ENCODE assay signal across 3 cellular contexts in genomic region chr2:109419171-109419756, GRCh38.
TF ChIP-seq lines count a peak whose summit lies in the region.

No MANE protein-coding gene starts in this region.

TF ChIP-seq in SK-N-SH, 30 proteins besides CTCF, POLR2A, EP300 and RAD21:
- TF ChIP-seq POLR2AphosphoS5 (IDR thresholded peaks at IDR 0.05; ENCODE audit: low read depth, low read length) (no peak), TEAD4 (IDR thresholded peaks at IDR 0.05; ENCODE audit: borderline replicate concordance, insufficient read depth) (no peak), RFX5 (IDR thresholded peaks at IDR 0.05; ENCODE audit: low read length) (no peak), GABPA (IDR thresholded peaks at IDR 0.05; ENCODE audit: low read depth) (no peak), NRF1 (IDR thresholded peaks at IDR 0.05; ENCODE audit: low read depth, low read length) (no peak), PBX3 (IDR thresholded peaks at IDR 0.05) (no peak), RCOR1 (IDR thresholded peaks at IDR 0.05; ENCODE audit: low read length) (no peak), MEF2A (IDR thresholded peaks at IDR 0.05; ENCODE audit: borderline replicate concordance, low read depth) (no peak), USF2 (IDR thresholded peaks at IDR 0.05; ENCODE audit: borderline replicate concordance, low read depth, low read length) (no peak), RXRA (IDR thresholded peaks at IDR 0.05; ENCODE audit: borderline replicate concordance, low read depth) (no peak), ELF1 (IDR thresholded peaks at IDR 0.05) (no peak), CHD2 (IDR thresholded peaks at IDR 0.05; ENCODE audit: low read length, partially characterized antibody) (no peak)

TF ChIP-seq in SK-N-SH treated with all-trans-retinoic acid at 6 μM for 48 hours, 23 proteins besides CTCF, POLR2A, EP300 and RAD21 (continues in another document):
- TF ChIP-seq OSR1 (CRISPR knock-in tag; IDR thresholded peaks at IDR 0.05) (no peak), CREB5 (CRISPR knock-in tag; IDR thresholded peaks at IDR 0.05; ENCODE audit: low read depth) (no peak), CSRNP3 (CRISPR knock-in tag; IDR thresholded peaks at IDR 0.05) (no peak), ZNF70 (CRISPR knock-in tag; IDR thresholded peaks at IDR 0.05) (no peak), ISL1 (CRISPR knock-in tag; IDR thresholded peaks at IDR 0.05) (no peak), GLIS3 (CRISPR knock-in tag; IDR thresholded peaks at IDR 0.05) (no peak), TCF4 (CRISPR knock-in tag; IDR thresholded peaks at IDR 0.05; ENCODE audit: borderline replicate concordance) (no peak), RARB (CRISPR knock-in tag; IDR thresholded peaks at IDR 0.05) (no peak), PATZ1 (CRISPR knock-in tag; IDR thresholded peaks at IDR 0.05; ENCODE audit: borderline replicate concordance) (no peak), TOX (CRISPR knock-in tag; IDR thresholded peaks at IDR 0.05; ENCODE audit: borderline replicate concordance) (no peak), ZC3H10 (CRISPR knock-in tag; IDR thresholded peaks at IDR 0.05) (no peak), SNAI2 (CRISPR knock-in tag; IDR thresholded peaks at IDR 0.05) (no peak), ESRRG (CRISPR knock-in tag; IDR thresholded peaks at IDR 0.05) (no peak), ZFP30 (CRISPR knock-in tag; IDR thresholded peaks at IDR 0.05) (no peak), ARNTL (CRISPR knock-in tag; IDR thresholded peaks at IDR 0.05; ENCODE audit: borderline replicate concordance, low read depth) (no peak), PPARA (CRISPR knock-in tag; IDR thresholded peaks at IDR 0.05; ENCODE audit: borderline replicate concordance) (no peak)
- TF ChIP-seq, protein P1, sequence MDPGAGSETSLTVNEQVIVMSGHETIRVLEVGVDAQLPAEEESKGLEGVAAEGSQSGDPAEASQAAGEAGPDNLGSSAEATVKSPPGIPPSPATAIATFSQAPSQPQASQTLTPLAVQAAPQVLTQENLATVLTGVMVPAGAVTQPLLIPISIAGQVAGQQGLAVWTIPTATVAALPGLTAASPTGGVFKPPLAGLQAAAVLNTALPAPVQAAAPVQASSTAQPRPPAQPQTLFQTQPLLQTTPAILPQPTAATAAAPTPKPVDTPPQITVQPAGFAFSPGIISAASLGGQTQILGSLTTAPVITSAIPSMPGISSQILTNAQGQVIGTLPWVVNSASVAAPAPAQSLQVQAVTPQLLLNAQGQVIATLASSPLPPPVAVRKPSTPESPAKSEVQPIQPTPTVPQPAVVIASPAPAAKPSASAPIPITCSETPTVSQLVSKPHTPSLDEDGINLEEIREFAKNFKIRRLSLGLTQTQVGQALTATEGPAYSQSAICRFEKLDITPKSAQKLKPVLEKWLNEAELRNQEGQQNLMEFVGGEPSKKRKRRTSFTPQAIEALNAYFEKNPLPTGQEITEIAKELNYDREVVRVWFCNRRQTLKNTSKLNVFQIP (CRISPR knock-in tag; IDR thresholded peaks at IDR 0.05; ENCODE audit: borderline replicate concordance, low read depth), result no peak

TF ChIP-seq in H1, 55 proteins besides CTCF, POLR2A, EP300 and RAD21:
- no peak for TF ChIP-seq BCL11A (IDR thresholded peaks at IDR 0.05; ENCODE audit: low read depth in 2 of 2, low read length in 2 of 2)
- TF ChIP-seq TCF12 (IDR thresholded peaks at IDR 0.05; ENCODE audit: low read depth, low read length), result no peak
- TF ChIP-seq ZNF274 (IDR thresholded peaks at IDR 0.05; ENCODE audit: borderline replicate concordance, extremely low read depth, low read length), result no peak
- no peak for TF ChIP-seq CHD1 (IDR thresholded peaks at IDR 0.05; ENCODE audit: low read depth, low read length)
- TF ChIP-seq TAF7 (optimal IDR thresholded peaks at IDR 0.05; ENCODE audit: borderline replicate concordance, low read depth, low read length), result no peak
- no peak for TF ChIP-seq RNF2 (IDR thresholded peaks at IDR 0.05; ENCODE audit: borderline replicate concordance, low read depth, low read length, missing control alignments, poor library complexity, severe bottlenecking)
- no peak for TF ChIP-seq SRF (IDR thresholded peaks at IDR 0.05; ENCODE audit: low read depth, low read length)
- TF ChIP-seq YY1 (IDR thresholded peaks at IDR 0.05; ENCODE audit: low read depth, low read length), result no peak
- TF ChIP-seq KDM1A (IDR thresholded peaks at IDR 0.05; ENCODE audit: borderline replicate concordance, low read length), result no peak
- TF ChIP-seq CEBPB (IDR thresholded peaks at IDR 0.05; ENCODE audit: low read depth, low read length), result no peak
- no peak for TF ChIP-seq SIRT6 (IDR thresholded peaks at IDR 0.05; ENCODE audit: low read length)
- no peak for TF ChIP-seq MAX (IDR thresholded peaks at IDR 0.05)
- no peak for TF ChIP-seq RFX5 (IDR thresholded peaks at IDR 0.05; ENCODE audit: borderline replicate concordance, low read depth, low read length)
- TF ChIP-seq SP2 (IDR thresholded peaks at IDR 0.05; ENCODE audit: low read length), result no peak
- no peak for TF ChIP-seq HDAC2 (IDR thresholded peaks at IDR 0.05; ENCODE audit: borderline replicate concordance in 1 of 2, low read depth in 2 of 2, low read length in 2 of 2)
- no peak for TF ChIP-seq SP4 (IDR thresholded peaks at IDR 0.05; ENCODE audit: low read length)
- no peak for TF ChIP-seq KDM5A (IDR thresholded peaks at IDR 0.05; ENCODE audit: low read length)
- no peak for TF ChIP-seq PHF8 (conservative IDR thresholded peaks at IDR 0.05; ENCODE audit: low read depth, low read length)
- TF ChIP-seq CREB1 (IDR thresholded peaks at IDR 0.05), result no peak
- TF ChIP-seq FOSL1 (IDR thresholded peaks at IDR 0.05; ENCODE audit: insufficient read depth, low read depth, low read length), result no peak
